Comparison of ENCODE assay signal across 8 cellular contexts in genomic region chr6:79949235-79949634, GRCh38. TPM values are rescaled to one million over a fixed set of nuclear protein-coding genes. Genes with fewer than 3 reads are reported as not detected.
DNase-seq lines count a peak whose midpoint lies in the region; ATAC-seq and TF ChIP-seq lines count a peak whose summit lies in the region.

No MANE protein-coding gene starts in this region.

- no CpG with 5 or more reads among the region's 6 CpGs for WGBS in trophoblast cell (ENCODE audit: extremely low coverage, insufficient coverage, insufficient read length)

- H3K23ac ChIP-seq in trophoblast cell (ENCODE audit: low read length): no peak overlapping the region

- H3K9ac ChIP-seq in trophoblast cell (ENCODE audit: low read length): no peak overlapping the region

- H3K4me3 ChIP-seq in fibroblast of mammary gland (ENCODE audit: control insufficient read depth, low read depth, low read length) (no peak overlapping the region), trophoblast cell (ENCODE audit: low read depth, low read length) (no peak overlapping the region)

- no peaks in the 10 kb centered on the region for H3K36me3 Mint-ChIP-seq in activated CD4-positive, alpha-beta T cell treated with anti-CD3 and anti-CD28 coated beads, Interleukin-2, amount 10 ng/mL, durations not matched to agents 7 days and 5 days (ENCODE audit: low read depth)

- no peak overlapping the region for H4K91ac ChIP-seq in trophoblast cell (ENCODE audit: low read depth, low read length)

- no peak overlapping the region for H3K14ac ChIP-seq in trophoblast cell (ENCODE audit: low read length)

- no peak overlapping the region for H2BK120ac ChIP-seq in trophoblast cell (ENCODE audit: insufficient read depth, low read length, poor library complexity)

- H3K4me2 ChIP-seq in trophoblast cell (ENCODE audit: low read length): peak overlapping the region; percentile 37

- H3K27me3 ChIP-seq in trophoblast cell (ENCODE audit: insufficient read depth, low read length): no peaks in the 10 kb centered on the region

- peaks cover 24% of the 10 kb centered on the region for H3K4me1 Mint-ChIP-seq in activated CD4-positive, alpha-beta T cell treated with anti-CD3 and anti-CD28 coated beads, Interleukin-2, amount 10 ng/mL, durations not matched to agents 7 days and 5 days

- no peaks in the 10 kb centered on the region for H3K9me3 ChIP-seq in trophoblast cell (ENCODE audit: insufficient read depth, low read depth, low read length)

- no peak overlapping the region for H2AFZ ChIP-seq in trophoblast cell (ENCODE audit: insufficient read depth, low read length, poor library complexity)

- no peak overlapping the region for H4K8ac ChIP-seq in trophoblast cell (ENCODE audit: low read depth, low read length)

- CTCF ChIA-PET in activated CD4-positive, alpha-beta T cell treated with anti-CD3 and anti-CD28 coated beads, Interleukin-2, amount 10 ng/mL, durations not matched to agents 7 days and 5 days (lab: Charles Lee): interaction anchor here (0.8 to 1.6 kb wide), 11 partner anchors 9 to 212 kb away, joined by 3 to 7 read pairs (median 4); no protein-coding TSS in a partner anchor

- H2BK5ac ChIP-seq in trophoblast cell (ENCODE audit: low read depth, low read length, poor library complexity): no peak overlapping the region

- no peaks in the 10 kb centered on the region for H3K36me3 ChIP-seq in trophoblast cell (ENCODE audit: control insufficient read depth in 1 of 2, insufficient read depth in 2 of 2, low read length in 2 of 2)

- DNase-seq in COLO668 (lab: John Stamatoyannopoulos, UW; ENCODE audit: unreplicated experiment) (peak; percentile 67), NCI-H510A (lab: John Stamatoyannopoulos, UW) (peak; percentile 35), fibroblast of mammary gland (ENCODE audit: low read depth) (peak; percentile 79), trophoblast cell (peak; percentile 72 to 86)
- DNase-seq in activated CD4-positive, alpha-beta T cell treated with anti-CD3 and anti-CD28 coated beads, Interleukin-2, amount 10 ng/mL, durations not matched to agents 7 days and 5 days: peak; percentile 82

- no peaks in the 10 kb centered on the region for H3K9me3 Mint-ChIP-seq in activated CD4-positive, alpha-beta T cell treated with anti-CD3 and anti-CD28 coated beads, Interleukin-2, amount 10 ng/mL, durations not matched to agents 7 days and 5 days

- peak; percentile 70 for TF ChIP-seq CTCF in fibroblast of mammary gland (conservative IDR thresholded peaks at IDR 0.05; ENCODE audit: control insufficient read depth, insufficient read depth, low read depth, low read length)

- no peak overlapping the region for H3K18ac ChIP-seq in trophoblast cell (ENCODE audit: low read length)

- H3K4ac ChIP-seq in trophoblast cell (ENCODE audit: low read depth, low read length): no peak overlapping the region

- no peak overlapping the region for H2AK5ac ChIP-seq in trophoblast cell (ENCODE audit: low read length)

- H4K12ac ChIP-seq in trophoblast cell (ENCODE audit: low read depth, low read length): no peak overlapping the region

- peaks cover 30% of the 10 kb centered on the region for H3K27me3 Mint-ChIP-seq in activated CD4-positive, alpha-beta T cell treated with anti-CD3 and anti-CD28 coated beads, Interleukin-2, amount 10 ng/mL, durations not matched to agents 7 days and 5 days

- H3K27ac ChIP-seq in trophoblast cell (ENCODE audit: low read depth, low read length): no peak overlapping the region

- H3K4me1 ChIP-seq in trophoblast cell (ENCODE audit: control insufficient read depth in 1 of 2, insufficient read depth in 2 of 2, low read length in 2 of 2): peaks cover 5% of the 10 kb centered on the region in 2 experiments

- H3K79me2 ChIP-seq in trophoblast cell (ENCODE audit: control insufficient read depth, insufficient read depth, low read length, poor library complexity): peaks cover 3% of the 10 kb centered on the region

- H3K4me3 Mint-ChIP-seq in activated CD4-positive, alpha-beta T cell treated with anti-CD3 and anti-CD28 coated beads, Interleukin-2, amount 10 ng/mL, durations not matched to agents 7 days and 5 days: no peak overlapping the region

- H2BK12ac ChIP-seq in trophoblast cell (ENCODE audit: low read length): no peak overlapping the region

- POLR2A ChIA-PET in activated CD4-positive, alpha-beta T cell treated with anti-CD3 and anti-CD28 coated beads, Interleukin-2, amount 10 ng/mL, durations not matched to agents 7 days and 5 days (lab: Charles Lee): no interaction called here

- H3K27ac Mint-ChIP-seq in activated CD4-positive, alpha-beta T cell treated with anti-CD3 and anti-CD28 coated beads, Interleukin-2, amount 10 ng/mL, durations not matched to agents 7 days and 5 days: no peak overlapping the region

- ATAC-seq in GM18867 (IDR thresholded peaks at IDR 0.05; ENCODE audit: unreplicated experiment) (peak; percentile 69), HG03342 (IDR thresholded peaks at IDR 0.05; ENCODE audit: unreplicated experiment) (peak; percentile 63), HG03457 (IDR thresholded peaks at IDR 0.05; ENCODE audit: unreplicated experiment) (no peak)

- peaks cover 3% of the 10 kb centered on the region for H3K79me1 ChIP-seq in trophoblast cell (ENCODE audit: low read length)

RNA-seq across cellular contexts. Expression of gene ELOVL4, which starts 1.9 kb away (rescaled TPM):
- total RNA-seq in activated CD4-positive, alpha-beta T cell treated with anti-CD3 and anti-CD28 coated beads, Interleukin-2, amount 10 ng/mL, durations not matched to agents 7 days and 5 days: 1 to 10 TPM in 1 of 2 experiments, under 1 TPM in 1; 0.79 to 1.1 TPM
- polyA plus RNA-seq in trophoblast cell (2013): 6.7 and 7.1 TPM in 2 replicates

RNA-seq across cellular contexts. Expression of gene TTK, which starts 55.2 kb away (rescaled TPM):
- 10 to 100 TPM; 40.7 to 52.5 TPM for total RNA-seq in activated CD4-positive, alpha-beta T cell treated with anti-CD3 and anti-CD28 coated beads, Interleukin-2, amount 10 ng/mL, durations not matched to agents 7 days and 5 days
- polyA plus RNA-seq in trophoblast cell (2013): 36.6 and 39.1 TPM in 2 replicates
